1 cellular context compared by ENCODE assay signal in the genomic region with DNA sequence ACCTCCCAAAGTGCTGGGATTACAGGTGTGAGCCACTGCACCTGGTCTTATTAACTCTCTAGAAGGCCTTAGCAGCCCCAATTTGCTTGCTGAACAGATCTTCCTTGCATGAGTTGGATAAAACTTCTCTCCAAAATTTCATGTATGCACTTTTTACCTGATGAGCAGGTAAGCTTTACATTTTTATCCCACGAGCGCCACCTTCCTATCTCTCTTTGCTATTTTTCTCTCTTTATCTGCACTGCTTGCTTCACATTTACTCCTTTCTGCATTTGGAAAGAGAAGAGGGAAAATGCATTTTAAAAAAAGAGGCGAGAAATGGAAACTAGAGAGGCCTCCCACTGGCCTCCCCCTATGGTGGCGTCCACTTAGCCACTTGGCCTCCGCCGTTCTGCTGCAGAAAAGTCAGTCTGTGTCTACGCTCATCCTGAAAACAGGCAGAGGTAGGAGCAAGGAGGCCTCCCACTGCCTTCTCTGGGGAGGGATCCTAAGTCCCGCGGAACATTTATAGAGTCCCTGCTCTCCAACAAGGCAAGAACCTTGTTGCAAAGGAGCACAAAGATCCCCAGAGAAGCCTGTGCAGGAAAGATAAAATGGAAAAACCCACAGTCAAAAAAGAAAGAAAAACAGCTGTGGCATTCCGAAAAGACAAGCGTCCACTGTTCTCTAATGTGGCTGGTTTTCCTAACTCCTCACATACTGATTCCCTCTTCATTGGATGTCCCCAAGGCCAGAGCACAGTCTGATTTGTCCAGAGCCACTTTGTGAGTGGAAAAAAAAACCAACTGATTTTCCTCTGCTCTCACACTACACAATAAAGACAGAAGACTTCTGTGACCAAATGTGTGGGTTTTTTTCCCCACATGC.
A peak's percentile ranks its signal among the peaks of the same experiment; 100 is the strongest.
TF ChIP-seq lines count a peak whose summit lies in the region.

No MANE protein-coding gene starts in this region.

TF ChIP-seq in K562, 482 proteins besides CTCF, POLR2A, EP300 and RAD21 (continued from another document):
- TF ChIP-seq, protein P1, sequence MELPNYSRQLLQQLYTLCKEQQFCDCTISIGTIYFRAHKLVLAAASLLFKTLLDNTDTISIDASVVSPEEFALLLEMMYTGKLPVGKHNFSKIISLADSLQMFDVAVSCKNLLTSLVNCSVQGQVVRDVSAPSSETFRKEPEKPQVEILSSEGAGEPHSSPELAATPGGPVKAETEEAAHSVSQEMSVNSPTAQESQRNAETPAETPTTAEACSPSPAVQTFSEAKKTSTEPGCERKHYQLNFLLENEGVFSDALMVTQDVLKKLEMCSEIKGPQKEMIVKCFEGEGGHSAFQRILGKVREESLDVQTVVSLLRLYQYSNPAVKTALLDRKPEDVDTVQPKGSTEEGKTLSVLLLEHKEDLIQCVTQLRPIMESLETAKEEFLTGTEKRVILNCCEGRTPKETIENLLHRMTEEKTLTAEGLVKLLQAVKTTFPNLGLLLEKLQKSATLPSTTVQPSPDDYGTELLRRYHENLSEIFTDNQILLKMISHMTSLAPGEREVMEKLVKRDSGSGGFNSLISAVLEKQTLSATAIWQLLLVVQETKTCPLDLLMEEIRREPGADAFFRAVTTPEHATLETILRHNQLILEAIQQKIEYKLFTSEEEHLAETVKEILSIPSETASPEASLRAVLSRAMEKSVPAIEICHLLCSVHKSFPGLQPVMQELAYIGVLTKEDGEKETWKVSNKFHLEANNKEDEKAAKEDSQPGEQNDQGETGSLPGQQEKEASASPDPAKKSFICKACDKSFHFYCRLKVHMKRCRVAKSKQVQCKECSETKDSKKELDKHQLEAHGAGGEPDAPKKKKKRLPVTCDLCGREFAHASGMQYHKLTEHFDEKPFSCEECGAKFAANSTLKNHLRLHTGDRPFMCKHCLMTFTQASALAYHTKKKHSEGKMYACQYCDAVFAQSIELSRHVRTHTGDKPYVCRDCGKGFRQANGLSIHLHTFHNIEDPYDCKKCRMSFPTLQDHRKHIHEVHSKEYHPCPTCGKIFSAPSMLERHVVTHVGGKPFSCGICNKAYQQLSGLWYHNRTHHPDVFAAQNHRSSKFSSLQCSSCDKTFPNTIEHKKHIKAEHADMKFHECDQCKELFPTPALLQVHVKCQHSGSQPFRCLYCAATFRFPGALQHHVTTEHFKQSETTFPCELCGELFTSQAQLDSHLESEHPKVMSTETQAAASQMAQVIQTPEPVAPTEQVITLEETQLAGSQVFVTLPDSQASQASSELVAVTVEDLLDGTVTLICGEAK (IDR thresholded peaks at IDR 0.05): no peak
- TF ChIP-seq, protein P1 (CRISPR knock-in tag; IDR thresholded peaks at IDR 0.05): no peak
- TF ChIP-seq, protein P2, sequence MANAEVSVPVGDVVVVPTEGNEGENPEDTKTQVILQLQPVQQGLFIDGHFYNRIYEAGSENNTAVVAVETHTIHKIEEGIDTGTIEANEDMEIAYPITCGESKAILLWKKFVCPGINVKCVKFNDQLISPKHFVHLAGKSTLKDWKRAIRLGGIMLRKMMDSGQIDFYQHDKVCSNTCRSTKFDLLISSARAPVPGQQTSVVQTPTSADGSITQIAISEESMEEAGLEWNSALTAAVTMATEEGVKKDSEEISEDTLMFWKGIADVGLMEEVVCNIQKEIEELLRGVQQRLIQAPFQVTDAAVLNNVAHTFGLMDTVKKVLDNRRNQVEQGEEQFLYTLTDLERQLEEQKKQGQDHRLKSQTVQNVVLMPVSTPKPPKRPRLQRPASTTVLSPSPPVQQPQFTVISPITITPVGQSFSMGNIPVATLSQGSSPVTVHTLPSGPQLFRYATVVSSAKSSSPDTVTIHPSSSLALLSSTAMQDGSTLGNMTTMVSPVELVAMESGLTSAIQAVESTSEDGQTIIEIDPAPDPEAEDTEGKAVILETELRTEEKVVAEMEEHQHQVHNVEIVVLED (CRISPR knock-in tag; IDR thresholded peaks at IDR 0.05): no peak
- TF ChIP-seq ZNF224 (CRISPR knock-in tag; IDR thresholded peaks at IDR 0.05): no peak
- TF ChIP-seq ZNF583 (CRISPR knock-in tag; IDR thresholded peaks at IDR 0.05): no peak
- TF ChIP-seq, protein P3, sequence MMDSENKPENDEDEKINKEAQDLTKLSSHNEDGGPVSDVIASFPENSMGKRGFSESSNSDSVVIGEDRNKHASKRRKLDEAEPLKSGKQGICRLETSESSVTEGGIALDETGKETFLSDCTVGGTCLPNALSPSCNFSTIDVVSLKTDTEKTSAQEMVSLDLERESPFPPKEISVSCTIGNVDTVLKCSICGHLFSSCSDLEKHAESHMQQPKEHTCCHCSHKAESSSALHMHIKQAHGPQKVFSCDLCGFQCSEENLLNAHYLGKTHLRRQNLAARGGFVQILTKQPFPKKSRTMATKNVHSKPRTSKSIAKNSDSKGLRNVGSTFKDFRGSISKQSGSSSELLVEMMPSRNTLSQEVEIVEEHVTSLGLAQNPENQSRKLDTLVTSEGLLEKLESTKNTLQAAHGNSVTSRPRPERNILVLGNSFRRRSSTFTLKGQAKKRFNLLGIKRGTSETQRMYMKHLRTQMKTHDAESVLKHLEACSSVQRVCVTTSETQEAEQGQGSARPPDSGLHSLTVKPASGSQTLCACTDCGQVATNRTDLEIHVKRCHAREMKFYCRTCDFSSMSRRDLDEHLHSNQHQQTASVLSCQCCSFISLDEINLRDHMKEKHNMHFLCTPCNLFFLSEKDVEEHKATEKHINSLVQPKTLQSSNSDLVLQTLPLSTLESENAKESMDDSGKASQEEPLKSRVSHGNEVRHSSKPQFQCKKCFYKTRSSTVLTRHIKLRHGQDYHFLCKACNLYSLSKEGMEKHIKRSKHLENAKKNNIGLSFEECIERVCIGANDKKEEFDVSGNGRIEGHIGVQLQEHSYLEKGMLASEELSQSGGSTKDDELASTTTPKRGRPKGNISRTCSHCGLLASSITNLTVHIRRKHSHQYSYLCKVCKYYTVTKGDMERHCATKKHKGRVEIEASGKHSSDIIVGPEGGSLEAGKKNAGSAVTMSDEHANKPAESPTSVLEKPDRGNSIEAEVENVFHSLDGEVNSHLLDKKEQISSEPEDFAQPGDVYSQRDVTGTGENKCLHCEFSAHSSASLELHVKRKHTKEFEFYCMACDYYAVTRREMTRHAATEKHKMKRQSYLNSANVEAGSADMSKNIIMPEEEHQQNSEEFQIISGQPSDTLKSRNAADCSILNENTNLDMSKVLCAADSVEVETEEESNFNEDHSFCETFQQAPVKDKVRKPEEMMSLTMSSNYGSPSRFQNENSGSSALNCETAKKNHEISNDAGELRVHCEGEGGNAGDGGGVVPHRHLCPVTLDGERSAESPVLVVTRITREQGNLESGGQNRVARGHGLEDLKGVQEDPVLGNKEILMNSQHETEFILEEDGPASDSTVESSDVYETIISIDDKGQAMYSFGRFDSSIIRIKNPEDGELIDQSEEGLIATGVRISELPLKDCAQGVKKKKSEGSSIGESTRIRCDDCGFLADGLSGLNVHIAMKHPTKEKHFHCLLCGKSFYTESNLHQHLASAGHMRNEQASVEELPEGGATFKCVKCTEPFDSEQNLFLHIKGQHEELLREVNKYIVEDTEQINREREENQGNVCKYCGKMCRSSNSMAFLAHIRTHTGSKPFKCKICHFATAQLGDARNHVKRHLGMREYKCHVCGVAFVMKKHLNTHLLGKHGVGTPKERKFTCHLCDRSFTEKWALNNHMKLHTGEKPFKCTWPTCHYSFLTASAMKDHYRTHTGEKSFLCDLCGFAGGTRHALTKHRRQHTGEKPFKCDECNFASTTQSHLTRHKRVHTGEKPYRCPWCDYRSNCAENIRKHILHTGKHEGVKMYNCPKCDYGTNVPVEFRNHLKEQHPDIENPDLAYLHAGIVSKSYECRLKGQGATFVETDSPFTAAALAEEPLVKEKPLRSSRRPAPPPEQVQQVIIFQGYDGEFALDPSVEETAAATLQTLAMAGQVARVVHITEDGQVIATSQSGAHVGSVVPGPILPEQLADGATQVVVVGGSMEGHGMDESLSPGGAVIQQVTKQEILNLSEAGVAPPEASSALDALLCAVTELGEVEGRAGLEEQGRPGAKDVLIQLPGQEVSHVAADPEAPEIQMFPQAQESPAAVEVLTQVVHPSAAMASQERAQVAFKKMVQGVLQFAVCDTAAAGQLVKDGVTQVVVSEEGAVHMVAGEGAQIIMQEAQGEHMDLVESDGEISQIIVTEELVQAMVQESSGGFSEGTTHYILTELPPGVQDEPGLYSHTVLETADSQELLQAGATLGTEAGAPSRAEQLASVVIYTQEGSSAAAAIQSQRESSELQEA (IDR thresholded peaks at IDR 0.05; ENCODE audit: low read depth): no peak
- no peak for TF ChIP-seq RBM39 (optimal IDR thresholded peaks at IDR 0.05; ENCODE audit: low read depth, low read length)
- TF ChIP-seq ZZZ3 (IDR thresholded peaks at IDR 0.05): no peak
- no peak for TF ChIP-seq MCM7 (IDR thresholded peaks at IDR 0.05)
- TF ChIP-seq TGIF2 (CRISPR knock-in tag; IDR thresholded peaks at IDR 0.05): no peak
- TF ChIP-seq, protein P4, sequence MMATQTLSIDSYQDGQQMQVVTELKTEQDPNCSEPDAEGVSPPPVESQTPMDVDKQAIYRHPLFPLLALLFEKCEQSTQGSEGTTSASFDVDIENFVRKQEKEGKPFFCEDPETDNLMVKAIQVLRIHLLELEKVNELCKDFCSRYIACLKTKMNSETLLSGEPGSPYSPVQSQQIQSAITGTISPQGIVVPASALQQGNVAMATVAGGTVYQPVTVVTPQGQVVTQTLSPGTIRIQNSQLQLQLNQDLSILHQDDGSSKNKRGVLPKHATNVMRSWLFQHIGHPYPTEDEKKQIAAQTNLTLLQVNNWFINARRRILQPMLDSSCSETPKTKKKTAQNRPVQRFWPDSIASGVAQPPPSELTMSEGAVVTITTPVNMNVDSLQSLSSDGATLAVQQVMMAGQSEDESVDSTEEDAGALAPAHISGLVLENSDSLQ (IDR thresholded peaks at IDR 0.05): peak; percentile 48; the same call in 1 of the 2 replicates
- TF ChIP-seq RCOR1 (IDR thresholded peaks at IDR 0.05; ENCODE audit: borderline replicate concordance in 1 of 2, low read depth in 2 of 2, low read length in 2 of 2): no peak
- no peak for TF ChIP-seq NFXL1 (CRISPR knock-in tag; IDR thresholded peaks at IDR 0.05)
- peak; percentile 32 for TF ChIP-seq MEIS2 (IDR thresholded peaks at IDR 0.05; ENCODE audit: partially characterized antibody)
- no peak for TF ChIP-seq U2AF1 (optimal IDR thresholded peaks at IDR 0.05; ENCODE audit: low read depth, low read length)
- TF ChIP-seq SNRNP70 (optimal IDR thresholded peaks at IDR 0.05; ENCODE audit: low read depth, low read length): no peak
- peak; percentile 28; the same call in 1 of the 2 replicates for TF ChIP-seq ZEB2 (IDR thresholded peaks at IDR 0.05)
- TF ChIP-seq ZNF23 (CRISPR knock-in tag; IDR thresholded peaks at IDR 0.05): no peak
- no peak for TF ChIP-seq HDAC2 (IDR thresholded peaks at IDR 0.05)
TF ChIP-seq in K562: peak in this region for 4.
